Comparison of ENCODE assay signal across 9 cellular contexts in genomic region chr9:88106492-88106891, GRCh38. TPM values are rescaled to one million over a fixed set of nuclear protein-coding genes. Genes with fewer than 3 reads are reported as not detected.
DNase-seq lines count a peak whose midpoint lies in the region; ATAC-seq and TF ChIP-seq lines count a peak whose summit lies in the region.
"Had no signal": no experiment of that assay in that cellular context is flagged by ENCODE, and none has a peak within 500 bp of the region (broad histone marks: within the 10 kb centered on the region; RNA-seq: fewer than 3 reads in every experiment).

No MANE protein-coding gene starts in this region.

- H3K79me2 ChIP-seq in DND-41 (ENCODE audit: insufficient read depth, low read length) = no peaks in the 10 kb centered on the region
- H3K79me2 ChIP-seq in Karpas-422 (ENCODE audit: low read length) = no peaks in the 10 kb centered on the region

- no peak overlapping the region for H3K4me2 ChIP-seq in DND-41 (ENCODE audit: insufficient read depth, low read length)
- no peak overlapping the region for H3K4me2 ChIP-seq in Karpas-422 (ENCODE audit: low read depth, low read length, poor library complexity, severe bottlenecking)

- TF ChIP-seq CTCF in DND-41 (IDR thresholded peaks at IDR 0.05; ENCODE audit: borderline replicate concordance, extremely low read depth, low read length, poor library complexity, severe bottlenecking) = peak; percentile 54
- peak; percentile 43 to 75 (median 69) for TF ChIP-seq CTCF in body of pancreas (IDR thresholded peaks at IDR 0.05)
- peak; percentile 44 for TF ChIP-seq CTCF in lower lobe of right lung (IDR thresholded peaks at IDR 0.05)
- no peak for TF ChIP-seq CTCF in lower leg skin (IDR thresholded peaks at IDR 0.05)

- H3K4me1 ChIP-seq in DND-41 (ENCODE audit: insufficient read depth, low read length) (no peaks in the 10 kb centered on the region), Karpas-422 (ENCODE audit: low read length) (no peaks in the 10 kb centered on the region), body of pancreas (no peaks in the 10 kb centered on the region), lower lobe of right lung (no peaks in the 10 kb centered on the region)

- DNase-seq in DND-41 = peak; percentile 13
- peak; percentile 59 for DNase-seq in Karpas-422
- DNase-seq in body of pancreas = peak; percentile 31 to 57 (median 50)
- DNase-seq in lower lobe of right lung = no peak
- DNase-seq in NCI-H2196 (lab: John Stamatoyannopoulos, UW; ENCODE audit: unreplicated experiment) = no peak
- no peak for DNase-seq in lower leg skin (ENCODE audit: low spot score in 2 of 2)

- H4K20me1 ChIP-seq in DND-41 (ENCODE audit: insufficient read depth, low read length) = no peaks in the 10 kb centered on the region
- H4K20me1 ChIP-seq in Karpas-422 (ENCODE audit: insufficient read depth, low read depth, low read length) = no peaks in the 10 kb centered on the region

- H2AFZ ChIP-seq in DND-41 (ENCODE audit: low read depth, low read length) (no peak overlapping the region), Karpas-422 (ENCODE audit: low read length) (no peak overlapping the region)

- TF ChIP-seq POLR2A in body of pancreas (IDR thresholded peaks at IDR 0.05) (no peak), lower leg skin (IDR thresholded peaks at IDR 0.05) (no peak)

- H3K27ac ChIP-seq in DND-41 (ENCODE audit: low read length) (no peak overlapping the region), Karpas-422 (ENCODE audit: low read length) (no peak overlapping the region), body of pancreas (no peak overlapping the region), lower lobe of right lung (no peak overlapping the region)

- no peak overlapping the region for H3K4me3 ChIP-seq in DND-41 (ENCODE audit: low read depth in 1 of 2, low read length in 2 of 2)
- no peak overlapping the region for H3K4me3 ChIP-seq in Karpas-422 (ENCODE audit: low read length)
- no peak overlapping the region for H3K4me3 ChIP-seq in body of pancreas
- H3K4me3 ChIP-seq in lower lobe of right lung = no peak overlapping the region
- H3K4me3 ChIP-seq in lower leg skin (ENCODE audit: low read depth, poor library complexity, severe bottlenecking) = no peak overlapping the region

- no peaks in the 10 kb centered on the region for H3K9me3 ChIP-seq in DND-41 (ENCODE audit: insufficient read depth, low read length, severe bottlenecking)
- no peaks in the 10 kb centered on the region; the same call in 1 of the 2 replicates for H3K9me3 ChIP-seq in Karpas-422 (ENCODE audit: low read length)
- no peaks in the 10 kb centered on the region for H3K9me3 ChIP-seq in body of pancreas
- no peaks in the 10 kb centered on the region for H3K9me3 ChIP-seq in lower lobe of right lung

- no peaks in the 10 kb centered on the region for H3K9me2 ChIP-seq in Karpas-422 (replicated peaks; ENCODE audit: insufficient read depth, low read length)

- H3K36me3 ChIP-seq in DND-41 (ENCODE audit: insufficient read depth, low read length) = no peaks in the 10 kb centered on the region
- H3K36me3 ChIP-seq in Karpas-422 (ENCODE audit: insufficient read depth, low read length) = no peaks in the 10 kb centered on the region
- H3K36me3 ChIP-seq in body of pancreas (replicated peaks in 1 of 2; ENCODE audit: insufficient read depth in 1 of 2, low read depth in 2 of 2) = no peaks in the 10 kb centered on the region
- H3K36me3 ChIP-seq in lower lobe of right lung = no peaks in the 10 kb centered on the region

- H3K9ac ChIP-seq in DND-41 (ENCODE audit: low read depth, low read length) = no peak overlapping the region
- no peak overlapping the region for H3K9ac ChIP-seq in Karpas-422 (ENCODE audit: low read length)

- H3K27me3 ChIP-seq in DND-41 (ENCODE audit: insufficient read depth, low read length, poor library complexity) = no peaks in the 10 kb centered on the region
- 0 out of 2 replicates have a peak, but pooled peaks cover 2% of the 10 kb centered on the region for H3K27me3 ChIP-seq in Karpas-422 (ENCODE audit: low read length)
- H3K27me3 ChIP-seq in body of pancreas = no peaks in the 10 kb centered on the region
- peaks cover 4% of the 10 kb centered on the region for H3K27me3 ChIP-seq in lower lobe of right lung (ENCODE audit: low read depth)

- intact Hi-C loops in body of pancreas (cut with DNase I) = loop anchor here (5.0 kb wide), 1 partner anchor 471 kb away; no protein-coding TSS in a partner anchor
- intact Hi-C loops in lower lobe of right lung (cut with DNase I) = no loop called here
- intact Hi-C loops in lower leg skin (cut with DNase I; ENCODE audit: low total_unique reads) = no loop called here

- ATAC-seq in DND-41 (ENCODE audit: insufficient read depth, low read depth) = 0 out of 3 replicates have a peak, but pooled peaks have one; percentile 40
- ATAC-seq in body of pancreas = peak; percentile 86
- peak; percentile 40 to 61 for ATAC-seq in lower lobe of right lung
- ATAC-seq in GM21619 (IDR thresholded peaks at IDR 0.05; ENCODE audit: unreplicated experiment) = no peak
- no peak for ATAC-seq in HG03342 (IDR thresholded peaks at IDR 0.05; ENCODE audit: unreplicated experiment)

- 12 to 15% methylated on average over 4 of the region's 4 CpGs for WGBS in body of pancreas, 2 donors
- WGBS in lower leg skin, 2 donors = 11 to 12% methylated on average over 4 of the region's 4 CpGs

RNA-seq across cellular contexts. Expression of gene SPATA31C2, which starts 31.8 kb away (rescaled TPM):
- not detected in 2 replicates for total RNA-seq in Karpas-422 (2014; rRNA removed; shearing (Covaris generic); ENCODE audit: low replicate concordance)
- not detected for total RNA-seq in body of pancreas
- total RNA-seq in lower lobe of right lung = not detected
- not detected for total RNA-seq in lower leg skin
- total RNA-seq: glomerular endothelial cell had no signal

Comparison
In these comparisons a context has a peak if more than half of its experiments do, and no peak if none do; other contexts are left out.
1. ATAC-seq: peak in DND-41 (single experiment), body of pancreas (single experiment) and lower lobe of right lung (2 of 2); none in GM21619 (single experiment) and HG03342 (single experiment).
2. DNase-seq: peak in DND-41 (single experiment), Karpas-422 (single experiment) and body of pancreas (4 of 4); none in lower lobe of right lung (single experiment), NCI-H2196 (single experiment) and lower leg skin (0 of 2).
3. CTCF ChIP-seq: peak in DND-41 (single experiment), body of pancreas (7 of 7) and lower lobe of right lung (single experiment); none in lower leg skin (0 of 3).